ENCODE assay signal across 8 cellular contexts in the genomic region with DNA sequence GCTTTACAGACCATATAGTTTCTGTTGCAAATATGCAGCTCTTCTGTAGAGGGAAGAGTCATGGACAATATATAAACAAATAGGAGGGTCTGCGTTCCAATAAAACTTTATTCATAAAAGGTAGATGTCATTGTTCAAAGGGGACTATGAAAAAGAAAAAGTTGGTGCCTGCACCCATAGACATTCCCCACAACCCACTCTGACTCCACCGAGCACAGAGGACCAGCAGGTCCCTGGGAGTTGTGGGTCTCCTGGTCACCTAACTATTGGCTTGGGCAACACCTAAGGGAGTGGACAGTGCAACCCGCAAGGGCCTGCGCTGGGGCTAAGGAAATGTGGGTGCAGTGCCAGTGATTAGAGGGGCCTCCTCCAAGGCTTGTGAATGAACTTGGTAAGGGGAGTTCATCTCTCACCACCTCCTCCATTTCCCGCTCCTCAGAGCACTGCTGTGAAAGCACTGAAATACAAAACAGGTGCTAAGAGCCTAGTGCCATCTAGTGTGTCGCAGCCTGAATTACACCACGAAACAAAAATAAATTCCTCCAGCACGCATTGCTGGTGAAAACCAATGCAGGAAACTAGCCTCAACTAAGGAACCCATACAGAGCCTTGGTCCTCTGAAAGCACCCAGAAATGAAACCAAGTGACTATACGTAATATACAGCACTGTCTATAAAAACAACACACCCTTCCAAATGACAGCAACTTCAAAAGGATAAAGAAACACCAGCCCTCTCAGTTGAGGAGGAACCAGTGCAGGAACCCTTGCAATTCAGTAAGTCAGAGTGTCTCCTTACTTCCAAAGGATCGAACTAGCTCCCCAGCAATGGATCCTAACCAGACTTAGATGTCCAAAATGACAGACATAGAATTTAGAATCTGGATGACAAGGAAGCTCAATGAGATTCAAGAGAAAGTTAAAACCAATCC.
DNase-seq lines count a peak whose midpoint lies in the region; ATAC-seq and TF ChIP-seq lines count a peak whose summit lies in the region.

No MANE protein-coding gene starts in this region.

- ATAC-seq in HG03025 (IDR thresholded peaks at IDR 0.05; ENCODE audit: low FRiP score, unreplicated experiment) (peak; percentile 78), GM18873 (IDR thresholded peaks at IDR 0.05; ENCODE audit: low FRiP score, unreplicated experiment) (no peak)

- TF ChIP-seq CTCF in Peyer's patch (IDR thresholded peaks at IDR 0.05) (peak in 4 of 6 experiments; percentile 37 to 58 (median 49)), esophagus muscularis mucosa (IDR thresholded peaks at IDR 0.05) (peak in 1 of 3 experiments; percentile 15)

- H3K27me3 ChIP-seq in Peyer's patch, result no peaks in the 10 kb centered on the region
- no peaks in the 10 kb centered on the region for H3K27me3 ChIP-seq in esophagus muscularis mucosa

- H3K4me3 ChIP-seq in Peyer's patch, result no peak overlapping the region
- no peak overlapping the region for H3K4me3 ChIP-seq in esophagus muscularis mucosa

- no peaks in the 10 kb centered on the region for H3K4me1 ChIP-seq in Peyer's patch
- H3K4me1 ChIP-seq in esophagus muscularis mucosa, result no peaks in the 10 kb centered on the region

- TF ChIP-seq EP300 in esophagus muscularis mucosa (IDR thresholded peaks at IDR 0.05), result no peak

- no peaks in the 10 kb centered on the region for H3K36me3 ChIP-seq in Peyer's patch
- no peaks in the 10 kb centered on the region for H3K36me3 ChIP-seq in esophagus muscularis mucosa

- intact Hi-C loops in esophagus muscularis mucosa (cut with DNase I), result no loop called here

- H3K27ac ChIP-seq in Peyer's patch (no peak overlapping the region), esophagus muscularis mucosa (replicated peaks in 1 of 4) (no peak overlapping the region)

- DNase-seq in NCI-H524 (lab: John Stamatoyannopoulos, UW), result peak; percentile 16 to 69
- DNase-seq in NCI-H524 treated with DMSO at 0.1 percent for 48 hours (lab: John Stamatoyannopoulos, UW), result no peak
- peak in 1 of 3 donors; percentile 58 for DNase-seq in Peyer's patch
- peak; percentile 29 for DNase-seq in esophagus muscularis mucosa (ENCODE audit: extremely low spot score)
- no peak for DNase-seq in GM19240 (ENCODE audit: insufficient read length, low spot score)
- no peak for DNase-seq in OCI-M2 (lab: John Stamatoyannopoulos, UW; ENCODE audit: unreplicated experiment)

- 67% methylated on average over 10 of the region's 10 CpGs for WGBS in esophagus muscularis mucosa

- H3K9me3 ChIP-seq in Peyer's patch (peaks cover 0 to 4% (median 0%) of the 10 kb centered on the region in 4 donors), esophagus muscularis mucosa (peaks cover 0 to 8% (median 0%) of the 10 kb centered on the region in 4 donors)

- TF ChIP-seq POLR2A in Peyer's patch (IDR thresholded peaks at IDR 0.05) (no peak), esophagus muscularis mucosa (IDR thresholded peaks at IDR 0.05; ENCODE audit: low read depth) (no peak)

Comparison
In these comparisons a context has a peak if more than half of its experiments do, and no peak if none do; other contexts are left out.
1. DNase-seq: peak in NCI-H524 (2 of 2) and esophagus muscularis mucosa (single experiment); none in NCI-H524 treated with DMSO at 0.1 percent for 48 hours (single experiment), GM19240 (single experiment) and OCI-M2 (single experiment).